In the genomic region with DNA sequence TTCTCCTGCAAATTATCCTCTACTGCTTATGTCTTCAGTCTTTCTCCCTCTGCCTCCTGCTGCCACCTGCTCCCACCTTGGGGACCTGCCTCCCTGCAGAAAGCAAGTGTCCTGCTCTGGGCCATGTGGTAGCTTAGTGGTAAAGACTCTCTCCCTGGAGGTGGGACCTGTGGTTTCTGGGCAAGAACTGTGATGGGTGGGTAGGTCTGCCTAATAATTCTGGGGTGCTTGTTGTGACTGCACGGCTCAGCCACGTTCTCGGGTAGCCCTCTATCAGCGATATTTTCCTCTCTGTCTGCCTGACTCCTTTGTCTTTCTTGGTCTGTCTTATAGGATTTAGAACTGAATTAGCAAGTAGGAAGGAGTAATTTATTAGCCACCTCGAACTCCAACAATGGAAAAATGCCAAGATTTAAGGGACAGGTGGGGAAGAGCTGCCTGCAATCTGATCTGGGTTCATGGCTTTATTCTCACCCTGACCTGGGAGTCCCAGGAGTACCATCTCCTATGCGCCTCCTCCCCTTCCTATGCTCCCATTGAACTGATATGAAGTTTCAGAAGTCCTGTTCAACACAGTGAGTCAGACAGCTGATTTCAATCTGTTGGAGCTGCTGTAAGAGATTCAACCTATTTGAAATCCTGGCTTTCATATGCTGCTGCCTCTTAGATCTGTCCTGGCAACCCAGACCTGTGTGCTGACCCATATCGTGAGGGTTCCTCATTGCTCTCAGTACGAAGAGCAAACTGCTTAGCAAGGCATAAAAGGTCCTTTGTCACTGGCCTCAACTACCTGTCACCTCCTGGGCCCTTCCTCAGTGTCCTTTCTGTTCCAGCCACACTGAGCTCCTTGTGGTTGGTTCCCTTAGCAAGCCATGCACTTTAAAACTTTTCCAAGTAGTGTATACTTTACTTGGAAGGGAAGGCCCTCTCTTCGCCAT, we compare ENCODE assay signal across 13 cellular contexts. TPM values are rescaled to one million over a fixed set of nuclear protein-coding genes. Genes with fewer than 3 reads are reported as not detected.
DNase-seq lines count a peak whose midpoint lies in the region; ATAC-seq lines count a peak whose summit lies in the region.
"Had no signal": no experiment of that assay in that cellular context is flagged by ENCODE, and none has a peak within 500 bp of the region (broad histone marks: within the 10 kb centered on the region; RNA-seq: fewer than 3 reads in every experiment).

No MANE protein-coding gene starts in this region.

- DNase-seq in NCI-H748 (lab: John Stamatoyannopoulos, UW; ENCODE audit: unreplicated experiment) (peak; percentile 37), NCI-H748 treated with DMSO at 0.1 percent for 48 hours (lab: John Stamatoyannopoulos, UW) (no peak), fibroblast of gingiva (ENCODE audit: low read depth) (peak; percentile 50), T-cell (no peak), posterior vena cava (ENCODE audit: low spot score) (no peak)
- DNase-seq: activated gamma-delta T cell, HCEC 1CT, NCI-H69 had no signal

- no peaks in the 10 kb centered on the region for H3K27me3 Mint-ChIP-seq in T-cell

- peak overlapping the region; percentile 39 for H3K9ac ChIP-seq in skeletal muscle satellite cell (ENCODE audit: low read depth, low read length)

- H3K4me3 Mint-ChIP-seq in T-cell = no peak overlapping the region

- H3K4me1 Mint-ChIP-seq in T-cell = peaks cover 18 to 23% (median 20%) of the 10 kb centered on the region in 3 donors

- H3K9me3 Mint-ChIP-seq in T-cell = no peaks in the 10 kb centered on the region

- H3K4me1 ChIP-seq in skeletal muscle satellite cell (ENCODE audit: control insufficient read depth, insufficient read depth, low read length) = peaks cover 84% of the 10 kb centered on the region

- no peaks in the 10 kb centered on the region for H3K27me3 ChIP-seq in skeletal muscle satellite cell (ENCODE audit: control insufficient read depth, insufficient read depth, low read length)

- no peaks in the 10 kb centered on the region for H3K9me3 ChIP-seq in skeletal muscle satellite cell (replicated peaks; ENCODE audit: low read length)
- H3K9me3 ChIP-seq: A549 had no signal

- no peak overlapping the region for H3K4me3 ChIP-seq in skeletal muscle satellite cell (ENCODE audit: low read length)
- H3K4me3 ChIP-seq: A549 had no signal

- intact Hi-C loops in posterior vena cava (cut with DNase I) = no loop called here

- H3K4me2 ChIP-seq in skeletal muscle satellite cell (ENCODE audit: low read length) = no peak overlapping the region
- H3K4me2 ChIP-seq: A549 had no signal

- H3K36me3 Mint-ChIP-seq in T-cell = peaks cover under 1% of the 10 kb centered on the region

- CTCF ChIA-PET in T-cell (lab: Charles Lee) = interaction anchor here (0.6 to 1.2 kb wide), 3 partner anchors 76 to 389 kb away, joined by 3 to 5 read pairs (median 3); no protein-coding TSS in a partner anchor

- no peaks in the 10 kb centered on the region for H3K36me3 ChIP-seq in skeletal muscle satellite cell (ENCODE audit: insufficient read depth, low read length)

- POLR2A ChIA-PET in T-cell (lab: Charles Lee) = interaction anchor here in 1 of 2 donors (0.5 kb wide), 1 partner anchor 1608 kb away, joined by 3 read pairs; no protein-coding TSS in a partner anchor

- H3K27ac Mint-ChIP-seq in T-cell = no peak overlapping the region
- H3K27ac Mint-ChIP-seq: IgD-negative memory B cell had no signal

- ATAC-seq in HG03457 (IDR thresholded peaks at IDR 0.05; ENCODE audit: unreplicated experiment) = peak; percentile 23
- no peak for ATAC-seq in T-cell (replicated peaks in 1 of 4)
- no peak for ATAC-seq in GM21717 (IDR thresholded peaks at IDR 0.05; ENCODE audit: unreplicated experiment)
- ATAC-seq: A549 had no signal

RNA-seq across cellular contexts. Expression of a gene that starts 16.1 kb away (rescaled TPM):
- total RNA-seq in skeletal muscle satellite cell (2012; rRNA removed) = not detected in 2 replicates
- total RNA-seq in T-cell = 100 to 1,000 TPM; 112 to 154 (median 151) TPM
- total RNA-seq in posterior vena cava = 1 to 10 TPM; 3.8 to 6.3 TPM

Comparison
In these comparisons a context has a peak if more than half of its experiments do, and no peak if none do; other contexts are left out.
1. DNase-seq: peak in NCI-H748 (single experiment) and fibroblast of gingiva (single experiment); none in NCI-H748 treated with DMSO at 0.1 percent for 48 hours (single experiment), T-cell (0 of 34) and posterior vena cava (single experiment).
2. RNA of a gene that starts 16.1 kb away (total RNA-seq): 112 to 154 TPM in T-cell; 3.8 to 6.3 TPM in posterior vena cava; every median in the first group is over 10 times any median in the second.